21 cellular contexts compared by ENCODE assay signal in genomic region chr3:127256872-127257271, GRCh38. TPM values are rescaled to one million over a fixed set of nuclear protein-coding genes. Genes with fewer than 3 reads are reported as not detected.
DNase-seq lines count a peak whose midpoint lies in the region; ATAC-seq and TF ChIP-seq lines count a peak whose summit lies in the region.
"Had no signal": no experiment of that assay in that cellular context is flagged by ENCODE, and none has a peak within 500 bp of the region (broad histone marks: within the 10 kb centered on the region; RNA-seq: fewer than 3 reads in every experiment).

No MANE protein-coding gene starts in this region.

- CTCF ChIA-PET in activated CD8-positive, alpha-beta memory T cell treated with anti-CD3 and anti-CD28 coated beads, Interleukin-2, amount 10 ng/mL, durations not matched to agents 7 days and 5 days (lab: Charles Lee) = no interaction called here

- H3K27ac ChIP-seq in neural progenitor cell (no peak overlapping the region), osteoblast (ENCODE audit: low read depth, low read length) (no peak overlapping the region)
- H3K27ac ChIP-seq: 22Rv1; A549; BLaER1 treated with 17β-estradiol and CSF1 and Interleukin-3, amounts not matched to agents 10 nM and 100 nM; C4-2B had no signal

- ATAC-seq in activated CD8-positive, alpha-beta memory T cell treated with anti-CD3 and anti-CD28 coated beads, Interleukin-2, amount 10 ng/mL, durations not matched to agents 7 days and 5 days = no peak
- ATAC-seq in GM19351 (IDR thresholded peaks at IDR 0.05; ENCODE audit: unreplicated experiment) = no peak
- ATAC-seq: A549; CD8-positive, alpha-beta T cell; GM12878 had no signal

- no peaks in the 10 kb centered on the region for H3K4me1 ChIP-seq in neural progenitor cell
- H3K4me1 ChIP-seq in osteoblast (ENCODE audit: insufficient read depth, low read length) = no peaks in the 10 kb centered on the region
- H3K4me1 ChIP-seq: A549, Caco-2 had no signal

- H3K9me3 Mint-ChIP-seq in activated CD8-positive, alpha-beta memory T cell treated with anti-CD3 and anti-CD28 coated beads, Interleukin-2, amount 10 ng/mL, durations not matched to agents 7 days and 5 days (ENCODE audit: low read depth) = no peaks in the 10 kb centered on the region
- H3K9me3 Mint-ChIP-seq in neural progenitor cell = peaks cover 4% of the 10 kb centered on the region
- H3K9me3 Mint-ChIP-seq: CD4-positive, alpha-beta T cell; CD8-positive, alpha-beta T cell had no signal

- no peaks in the 10 kb centered on the region for H3F3A ChIP-seq in neural progenitor cell (ENCODE audit: low read depth)

- no peaks in the 10 kb centered on the region for H3K9me3 ChIP-seq in neural progenitor cell (ENCODE audit: low read depth)
- no peaks in the 10 kb centered on the region for H3K9me3 ChIP-seq in osteoblast (ENCODE audit: low read depth, low read length)
- H3K9me3 ChIP-seq: A549, Caco-2 had no signal

- H3K4me2 ChIP-seq in neural progenitor cell (no peak overlapping the region), osteoblast (ENCODE audit: insufficient read depth, low read length) (no peak overlapping the region)
- H3K4me2 ChIP-seq: A549 had no signal

- TF ChIP-seq CTCF in neural progenitor cell (IDR thresholded peaks at IDR 0.05) (no peak), osteoblast (IDR thresholded peaks at IDR 0.05; ENCODE audit: extremely low read depth, low read depth, low read length) (no peak)

- H3K4me3 ChIP-seq in neural progenitor cell = no peak overlapping the region
- no peak overlapping the region for H3K4me3 ChIP-seq in osteoblast (ENCODE audit: insufficient read depth, low read length)
- H3K4me3 ChIP-seq: A549; BLaER1 treated with 17β-estradiol and CSF1 and Interleukin-3, amounts not matched to agents 10 nM and 100 nM; GM12878 had no signal

- no peak overlapping the region for H3K27ac Mint-ChIP-seq in activated CD8-positive, alpha-beta memory T cell treated with anti-CD3 and anti-CD28 coated beads, Interleukin-2, amount 10 ng/mL, durations not matched to agents 7 days and 5 days
- H3K27ac Mint-ChIP-seq in neural progenitor cell = no peak overlapping the region
- H3K27ac Mint-ChIP-seq: B cell; CD4-positive, alpha-beta T cell; CD8-positive, alpha-beta T cell had no signal

- no peak overlapping the region for H2AFZ ChIP-seq in neural progenitor cell (replicated peaks)
- no peak overlapping the region for H2AFZ ChIP-seq in osteoblast (ENCODE audit: low read length)

- H3K79me2 ChIP-seq in neural progenitor cell (ENCODE audit: low read depth) (no peaks in the 10 kb centered on the region), osteoblast (ENCODE audit: insufficient read depth, low read length) (no peaks in the 10 kb centered on the region)

- H3K36me3 ChIP-seq in neural progenitor cell (no peaks in the 10 kb centered on the region), osteoblast (ENCODE audit: insufficient read depth, low read length) (no peaks in the 10 kb centered on the region)
- H3K36me3 ChIP-seq: BLaER1 treated with 17β-estradiol and CSF1 and Interleukin-3, amounts not matched to agents 10 nM and 100 nM had no signal

- H4K20me1 ChIP-seq in neural progenitor cell (ENCODE audit: low read depth) = no peaks in the 10 kb centered on the region
- no peaks in the 10 kb centered on the region for H4K20me1 ChIP-seq in osteoblast (ENCODE audit: insufficient read depth, low read length)
- H4K20me1 ChIP-seq: BLaER1 treated with 17β-estradiol and CSF1 and Interleukin-3, amounts not matched to agents 10 nM and 100 nM had no signal

- DNase-seq in activated CD8-positive, alpha-beta memory T cell treated with anti-CD3 and anti-CD28 coated beads, Interleukin-2, amount 10 ng/mL, durations not matched to agents 7 days and 5 days = peak; percentile 26
- no peak for DNase-seq in activated CD8-positive, alpha-beta memory T cell treated with anti-CD3 and anti-CD28 coated beads for 24 hours
- DNase-seq in ecto neural progenitor cell (ENCODE audit: low spot score) (peak; percentile 41), neural progenitor cell (ENCODE audit: low spot score) (no peak), osteoblast (ENCODE audit: insufficient read length, low spot score, missing footprints) (peak; percentile 65), GDM1 (lab: John Stamatoyannopoulos, UW) (no peak), anterior cingulate cortex (lab: John Stamatoyannopoulos, UW) (no peak)
- DNase-seq: AML-193; Caco-2; Calu3; CD4-positive, alpha-beta T cell; CD8-positive, alpha-beta T cell; DMS79 treated with DMSO at 0.1 percent for 48 hours had no signal

- no peak overlapping the region for H3K4me3 Mint-ChIP-seq in activated CD8-positive, alpha-beta memory T cell treated with anti-CD3 and anti-CD28 coated beads, Interleukin-2, amount 10 ng/mL, durations not matched to agents 7 days and 5 days
- H3K4me3 Mint-ChIP-seq in neural progenitor cell = peak overlapping the region; percentile 33
- H3K4me3 Mint-ChIP-seq: B cell; CD4-positive, alpha-beta T cell; CD8-positive, alpha-beta T cell had no signal

- H3K9ac ChIP-seq in neural progenitor cell = no peak overlapping the region
- H3K9ac ChIP-seq: BLaER1 treated with 17β-estradiol and CSF1 and Interleukin-3, amounts not matched to agents 10 nM and 100 nM had no signal

- H3K36me3 Mint-ChIP-seq in activated CD8-positive, alpha-beta memory T cell treated with anti-CD3 and anti-CD28 coated beads, Interleukin-2, amount 10 ng/mL, durations not matched to agents 7 days and 5 days = no peaks in the 10 kb centered on the region
- no peaks in the 10 kb centered on the region for H3K36me3 Mint-ChIP-seq in neural progenitor cell
- H3K36me3 Mint-ChIP-seq: CD8-positive, alpha-beta T cell had no signal

- H3K27me3 ChIP-seq in neural progenitor cell (no peaks in the 10 kb centered on the region), osteoblast (ENCODE audit: insufficient read depth, low read length) (peaks cover 14% of the 10 kb centered on the region)
- H3K27me3 ChIP-seq: BLaER1 treated with 17β-estradiol and CSF1 and Interleukin-3, amounts not matched to agents 10 nM and 100 nM had no signal

- H3K4me1 Mint-ChIP-seq in activated CD8-positive, alpha-beta memory T cell treated with anti-CD3 and anti-CD28 coated beads, Interleukin-2, amount 10 ng/mL, durations not matched to agents 7 days and 5 days = no peaks in the 10 kb centered on the region
- H3K4me1 Mint-ChIP-seq in neural progenitor cell = peaks cover 21% of the 10 kb centered on the region
- H3K4me1 Mint-ChIP-seq: B cell had no signal

- H3K27me3 Mint-ChIP-seq in activated CD8-positive, alpha-beta memory T cell treated with anti-CD3 and anti-CD28 coated beads, Interleukin-2, amount 10 ng/mL, durations not matched to agents 7 days and 5 days = no peaks in the 10 kb centered on the region
- H3K27me3 Mint-ChIP-seq in neural progenitor cell (ENCODE audit: insufficient read depth, low read depth) = peaks cover 6% of the 10 kb centered on the region

RNA-seq across cellular contexts. Expression of gene PRR20G, which starts 31.0 kb away (rescaled TPM):
- not detected for total RNA-seq in activated CD8-positive, alpha-beta memory T cell treated with anti-CD3 and anti-CD28 coated beads, Interleukin-2, amount 10 ng/mL, durations not matched to agents 7 days and 5 days
- not detected in 2 replicates for total RNA-seq in neural progenitor cell (ENCODE audit: low replicate concordance)
- total RNA-seq in osteoblast = not detected in 2 replicates
- total RNA-seq: A172; B cell; Caco-2; Calu3; CD4-positive, alpha-beta T cell; CD8-positive, alpha-beta T cell; GM12878 had no signal

Comparison
In these comparisons a context has a peak if more than half of its experiments do, and no peak if none do; other contexts are left out.
1. DNase-seq: peak in activated CD8-positive, alpha-beta memory T cell treated with anti-CD3 and anti-CD28 coated beads, Interleukin-2, amount 10 ng/mL, durations not matched to agents 7 days and 5 days (single experiment), ecto neural progenitor cell (single experiment) and osteoblast (single experiment); none in activated CD8-positive, alpha-beta memory T cell treated with anti-CD3 and anti-CD28 coated beads for 24 hours (single experiment), neural progenitor cell (single experiment), GDM1 (single experiment) and anterior cingulate cortex (0 of 58).